In the genomic region with DNA sequence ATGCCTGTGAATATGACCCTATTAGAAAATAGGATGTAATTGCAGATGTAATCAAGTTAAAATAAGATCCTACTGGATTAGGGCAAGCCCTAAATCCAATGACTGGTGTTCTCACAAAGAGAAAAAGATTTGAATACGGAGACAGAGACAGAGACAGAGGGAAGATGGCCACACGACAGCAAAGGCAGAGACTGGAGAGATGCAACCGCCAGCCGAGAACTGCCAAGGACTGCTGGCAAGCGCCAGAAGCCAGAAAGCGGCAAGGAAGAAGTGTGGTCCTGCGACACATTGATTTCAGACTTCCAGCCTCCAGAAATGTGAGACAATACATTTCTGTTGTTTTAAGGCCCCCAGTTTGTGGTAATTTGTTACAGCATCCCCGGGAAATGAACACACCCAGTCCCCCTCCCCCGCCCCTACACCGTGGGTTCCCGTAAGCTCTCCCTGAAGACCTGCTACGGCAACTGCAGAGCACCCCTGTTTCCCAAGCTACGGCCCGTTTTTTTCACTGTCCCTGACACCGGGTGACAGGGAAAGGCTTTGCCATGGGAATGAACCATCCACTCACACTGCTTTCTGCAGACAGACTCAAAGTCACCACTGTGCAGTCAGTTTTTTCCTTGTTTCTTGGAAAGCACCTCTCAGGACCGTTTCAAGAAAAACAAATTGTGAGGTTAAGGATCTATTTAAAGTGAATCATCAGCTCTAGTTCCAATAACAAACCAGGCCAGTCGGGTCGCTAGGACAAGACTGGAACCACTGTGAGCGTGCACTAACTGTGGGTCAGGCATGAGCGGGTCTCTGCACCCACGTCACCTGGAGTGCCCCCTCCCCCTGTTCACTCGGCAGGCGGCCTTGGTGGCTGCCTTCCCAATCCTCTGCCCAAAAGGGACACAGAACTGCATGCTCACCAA, we compare ENCODE assay signal across 7 cellular contexts.
DNase-seq lines count a peak whose midpoint lies in the region; ATAC-seq and TF ChIP-seq lines count a peak whose summit lies in the region.
"Not testable (repeated sequence)": the region's sequence is repeated elsewhere in the genome, so short reads cannot be mapped to it uniquely, and the experiment has no call there.

No MANE protein-coding gene starts in this region.

- not testable (repeated sequence) for H3K4me3 Mint-ChIP-seq in activated CD4-positive, alpha-beta T cell treated with anti-CD3 and anti-CD28 coated beads, Interleukin-2, amount 10 ng/mL, durations not matched to agents 24 days and 14 days

- H3K4me2 ChIP-seq in GM23248 (ENCODE audit: unreplicated experiment): peak overlapping the region; percentile 71

- ATAC-seq in GM18511 (IDR thresholded peaks at IDR 0.05; ENCODE audit: unreplicated experiment) (peak; percentile 68), HG03354 (IDR thresholded peaks at IDR 0.05; ENCODE audit: poor library complexity, severe bottlenecking, unreplicated experiment) (peak; percentile 69)

- not testable (repeated sequence) for H3K79me2 ChIP-seq in GM23248 (ENCODE audit: insufficient read depth)

- in situ Hi-C loops in GM23248 (cut with MboI): not testable (repeated sequence)

- H4K20me1 ChIP-seq in GM23248 (ENCODE audit: insufficient read depth): not testable (repeated sequence)

- not testable (repeated sequence) for H3K27me3 Mint-ChIP-seq in activated CD4-positive, alpha-beta T cell treated with anti-CD3 and anti-CD28 coated beads, Interleukin-2, amount 10 ng/mL, durations not matched to agents 24 days and 14 days

- H3K36me3 ChIP-seq in GM23248 (ENCODE audit: low read depth); right atrium auricular region: not testable (repeated sequence)

- not testable (repeated sequence) for H3K9me2 ChIP-seq in GM23248 (ENCODE audit: insufficient read depth)

- H3K27ac Mint-ChIP-seq in activated CD4-positive, alpha-beta T cell treated with anti-CD3 and anti-CD28 coated beads, Interleukin-2, amount 10 ng/mL, durations not matched to agents 24 days and 14 days: not testable (repeated sequence)

- H3K27me3 ChIP-seq in GM23248 (replicated peaks; ENCODE audit: insufficient read depth); right atrium auricular region: not testable (repeated sequence)

- intact Hi-C loops in activated CD4-positive, alpha-beta T cell treated with anti-CD3 and anti-CD28 coated beads, Interleukin-2, amount 10 ng/mL, durations not matched to agents 24 days and 14 days (cut with micrococcal nuclease): not testable (repeated sequence)

- H3K4me1 Mint-ChIP-seq in activated CD4-positive, alpha-beta T cell treated with anti-CD3 and anti-CD28 coated beads, Interleukin-2, amount 10 ng/mL, durations not matched to agents 24 days and 14 days: not testable (repeated sequence)

- peaks cover 15% of the 10 kb centered on the region for H3K4me1 ChIP-seq in GM23248 (ENCODE audit: insufficient read depth)
- not testable (repeated sequence) for H3K4me1 ChIP-seq in right atrium auricular region

- H3K4me3 ChIP-seq in GM23248: peak overlapping the region; percentile 46
- peak overlapping the region; percentile 60 for H3K4me3 ChIP-seq in coronary artery
- H3K4me3 ChIP-seq in right atrium auricular region: not testable (repeated sequence)

- H3F3A ChIP-seq in GM23248 (ENCODE audit: insufficient read depth): not testable (repeated sequence)

- not testable (repeated sequence) for H3K36me3 Mint-ChIP-seq in activated CD4-positive, alpha-beta T cell treated with anti-CD3 and anti-CD28 coated beads, Interleukin-2, amount 10 ng/mL, durations not matched to agents 24 days and 14 days (ENCODE audit: low read depth)

- WGBS in GM23248 (ENCODE audit: low coverage in 1 of 2, low lambda C conversion rate in 2 of 2, missing lambda C conversion rate in 2 of 2), 2 experiments: 7 to 8% methylated on average over 12 to 15 of the region's 23 CpGs

- H3K9me3 ChIP-seq in GM23248 (ENCODE audit: low read depth); right atrium auricular region: not testable (repeated sequence)

- not testable (repeated sequence) for TF ChIP-seq CTCF in coronary artery (IDR thresholded peaks at IDR 0.05); right atrium auricular region (IDR thresholded peaks at IDR 0.05)

- H3K9me3 Mint-ChIP-seq in activated CD4-positive, alpha-beta T cell treated with anti-CD3 and anti-CD28 coated beads, Interleukin-2, amount 10 ng/mL, durations not matched to agents 24 days and 14 days: not testable (repeated sequence)

- H3K27ac ChIP-seq in GM23248: peak overlapping the region; percentile 35
- peak overlapping the region in 1 of 2 donors; percentile 82 for H3K27ac ChIP-seq in coronary artery
- peak overlapping the region in 1 of 2 donors; percentile 53 for H3K27ac ChIP-seq in right atrium auricular region

- H3K9ac ChIP-seq in GM23248: peak overlapping the region; percentile 56; the same call in 1 of the 2 replicates

- H2AFZ ChIP-seq in GM23248: not testable (repeated sequence)

- DNase-seq in GM23248: peak; percentile 60
- DNase-seq in activated CD4-positive, alpha-beta T cell treated with anti-CD3 and anti-CD28 coated beads, Interleukin-2, amount 10 ng/mL, durations not matched to agents 24 days and 14 days: peak; percentile 62
- DNase-seq in coronary artery (ENCODE audit: low spot score): peak; percentile 79
- peak; percentile 69 for DNase-seq in right atrium auricular region (ENCODE audit: low spot score)
- DNase-seq in renal cortical epithelial cell (ENCODE audit: low read depth): peak; percentile 90
